Comparison of ENCODE assay signal across 8 cellular contexts in the genomic region with DNA sequence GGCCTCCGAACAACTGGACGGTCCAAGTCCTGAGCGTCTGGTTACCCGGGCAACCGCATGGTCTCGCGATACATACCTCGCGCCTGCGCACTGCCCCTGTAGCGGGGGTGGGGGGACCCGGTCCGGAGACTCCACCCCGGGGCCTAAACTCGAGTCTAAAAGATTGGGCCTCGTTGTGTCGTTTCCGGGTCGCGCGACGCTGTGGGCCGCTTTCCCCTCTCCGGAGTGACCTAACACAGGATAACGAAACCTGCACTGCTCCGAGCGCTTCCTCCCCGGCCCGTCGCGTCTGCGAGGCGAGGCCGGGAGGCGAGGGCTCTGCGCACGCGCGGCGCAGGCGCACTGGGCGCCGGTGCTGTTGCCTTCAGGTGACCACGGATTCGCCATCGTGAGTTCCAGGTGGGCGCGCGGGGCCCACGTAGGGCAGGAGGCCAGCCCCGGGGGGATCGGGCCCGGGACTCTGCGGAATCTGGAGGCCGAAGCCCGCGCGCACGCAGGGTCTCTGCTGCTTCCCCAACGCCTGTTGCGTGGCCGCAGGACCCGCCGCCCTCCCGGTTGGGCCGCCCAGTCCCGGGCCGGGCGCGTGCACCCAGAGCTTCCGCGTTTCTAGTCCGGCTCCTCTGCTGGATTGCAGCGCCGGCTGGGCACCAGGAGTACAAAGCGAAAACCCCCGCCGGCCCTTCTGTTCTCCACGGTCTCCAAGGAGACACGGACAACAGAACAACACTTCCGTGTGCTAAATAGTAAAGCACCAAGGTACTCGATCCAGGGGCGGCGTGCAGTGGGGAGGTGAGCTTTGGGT. TPM values are rescaled to one million over a fixed set of nuclear protein-coding genes. Genes with fewer than 3 reads are reported as not detected.
DNase-seq lines count a peak whose midpoint lies in the region; ATAC-seq and TF ChIP-seq lines count a peak whose summit lies in the region.

A gene with protein sequence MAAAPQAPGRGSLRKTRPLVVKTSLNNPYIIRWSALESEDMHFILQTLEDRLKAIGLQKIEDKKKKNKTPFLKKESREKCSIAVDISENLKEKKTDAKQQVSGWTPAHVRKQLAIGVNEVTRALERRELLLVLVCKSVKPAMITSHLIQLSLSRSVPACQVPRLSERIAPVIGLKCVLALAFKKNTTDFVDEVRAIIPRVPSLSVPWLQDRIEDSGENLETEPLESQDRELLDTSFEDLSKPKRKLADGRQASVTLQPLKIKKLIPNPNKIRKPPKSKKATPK (plus strand): TSS at position 345 of the 802 bp plus-strand sequence. CDS start 5,960 bp downstream, outside the sequence.

- peak within 1 kb of the TSS; percentile 98 for H3K27ac Mint-ChIP-seq in type B pancreatic cell

- peak within 1 kb of the TSS; percentile 96 for H3K4me3 Mint-ChIP-seq in type B pancreatic cell

- ATAC-seq in HG02852 (IDR thresholded peaks at IDR 0.05; ENCODE audit: unreplicated experiment) (peak; percentile 82), heart right ventricle (peak; percentile 97 to 99 (median 98))

- 0 to 1% (median 0%) methylated on average over 11 to 84 of the region's 84 CpGs for WGBS in adrenal gland, 4 donors
- 0% methylated on average over 77 to 84 of the region's 84 CpGs for WGBS in heart right ventricle, 2 donors

- DNase-seq in GM13977 (ENCODE audit: low spot score) = peak; percentile 97
- peak; percentile 57 for DNase-seq in NCI-H1436 treated with DMSO at 0.1 percent for 48 hours (lab: John Stamatoyannopoulos, UW)
- DNase-seq in T-helper 1 cell = peak; percentile 86 to 95 (median 92)
- peak; percentile 97 to 99 (median 98) for DNase-seq in adrenal gland
- peak; percentile 97 to 98 for DNase-seq in heart right ventricle
- DNase-seq in posterior cingulate gyrus = peak; percentile 96 to 100 (median 99)
- peak; percentile 99 for DNase-seq in type B pancreatic cell (ENCODE audit: extremely low spot score, unreplicated experiment)

- peak in 1 of 2 donors; percentile 70 for TF ChIP-seq POLR2A in adrenal gland (IDR thresholded peaks at IDR 0.05)

- no peaks in the 10 kb centered on the region for H3K27me3 Mint-ChIP-seq in type B pancreatic cell

- H3K4me1 ChIP-seq in adrenal gland (replicated peaks in 1 of 2) = peaks cover 9 to 29% of the 10 kb centered on the region in 2 donors
- H3K4me1 ChIP-seq in heart right ventricle = peaks cover 5 to 33% (median 26%) of the 10 kb centered on the region in 9 donors

- no peaks in the 10 kb centered on the region for H3K27me3 ChIP-seq in adrenal gland
- H3K27me3 ChIP-seq in heart right ventricle = no peaks in the 10 kb centered on the region

- TF ChIP-seq CTCF in GM13977 (IDR thresholded peaks at IDR 0.05; ENCODE audit: extremely low read depth, insufficient read depth, missing control alignments) = no peak
- TF ChIP-seq CTCF in adrenal gland (IDR thresholded peaks at IDR 0.05) = no peak
- no peak for TF ChIP-seq CTCF in heart right ventricle (IDR thresholded peaks at IDR 0.05)
- no peak for TF ChIP-seq CTCF in type B pancreatic cell (conservative IDR thresholded peaks at IDR 0.05)

- H3K27ac ChIP-seq in adrenal gland (peak within 1 kb of the TSS; percentile 92 to 99 (median 95)), heart right ventricle (peak within 1 kb of the TSS; percentile 90 to 99 (median 95))

- no peaks in the 10 kb centered on the region for H3K9me3 Mint-ChIP-seq in type B pancreatic cell

- H3K4me3 ChIP-seq in adrenal gland = peak within 1 kb of the TSS; percentile 31 to 98 (median 86)
- peak within 1 kb of the TSS; percentile 66 to 99 (median 87) for H3K4me3 ChIP-seq in heart right ventricle

- H3K36me3 ChIP-seq in adrenal gland (replicated peaks in 1 of 2) (peaks cover 0 to under 1% of the 10 kb centered on the region in 2 donors), heart right ventricle (peaks cover 0 to 31% (median 0%) of the 10 kb centered on the region in 9 donors)

- in situ Hi-C loops in GM13977 (cut with MboI; ENCODE audit: low pct_unique_long_range_greater_than_20kb, low sequenced_read_pairs, unreplicated experiment) = no loop called here

- intact Hi-C loops in adrenal gland (cut with DNase I) = no loop called here
- intact Hi-C loops in heart right ventricle (cut with DNase I) = loop anchor here in 8 of 10 donors (2.0 to 10.0 kb wide), 8 partner anchors 70 to 562 kb away; a partner anchor contains a TSS
- intact Hi-C loops in posterior cingulate gyrus (cut with DNase I) = loop anchor here (5.0 kb wide), 3 partner anchors 70 to 220 kb away; a partner anchor contains a TSS

- peaks cover 23% of the 10 kb centered on the region for H3K4me1 Mint-ChIP-seq in type B pancreatic cell (ENCODE audit: unreplicated experiment)

- H3K9me3 ChIP-seq in adrenal gland (replicated peaks in 1 of 3) = no peaks in the 10 kb centered on the region
- H3K9me3 ChIP-seq in heart right ventricle = no peaks in the 10 kb centered on the region

- H3K36me3 Mint-ChIP-seq in type B pancreatic cell = peaks cover 7% of the 10 kb centered on the region

RNA-seq across cellular contexts. Expression of the gene that starts here (rescaled TPM):
- total RNA-seq in adrenal gland (10 to 100 TPM; 11.1 to 14.5 (median 13.1) TPM), heart right ventricle (10 to 100 TPM in 2 of 10 donors, 1 to 10 TPM in 8; 3.9 to 11.0 (median 6.7) TPM), type B pancreatic cell (ENCODE audit: low replicate concordance) (18.1 and 23.2 TPM in 2 replicates)
- polyA plus RNA-seq in adrenal gland (10 to 100 TPM; 15.7 to 24.9 (median 24.3) TPM), heart right ventricle (10 to 100 TPM; 12.9 to 13.9 TPM)

Comparison
In these comparisons a context has a peak if more than half of its experiments do, and no peak if none do; other contexts are left out.
1. Peak in every context shown above with its lines: DNase-seq, ATAC-seq, H3K4me3 ChIP-seq and H3K27ac ChIP-seq.
2. intact Hi-C loops: an anchor here in heart right ventricle (2.0 to 10.0 kb wide) and posterior cingulate gyrus (5.0 kb wide); none called in adrenal gland.